Comparison of ENCODE assay signal across 20 cellular contexts in genomic region chr20:32588040-32588439, GRCh38.
"Had no signal": no experiment of that assay in that cellular context is flagged by ENCODE, and none has a peak within 500 bp of the region (broad histone marks: within the 10 kb centered on the region; RNA-seq: fewer than 3 reads in every experiment).

No MANE protein-coding gene starts in this region.

- H3K4me3 ChIP-seq: gastrocnemius medialis, lower lobe of right lung, psoas muscle, skin epidermis, spleen, suprapubic skin, transverse colon, upper lobe of right lung, uterus had no signal

- H3K27me3 ChIP-seq: uterus had no signal

- DNase-seq: effector CD8-positive, alpha-beta T cell; endodermal cell; foreskin fibroblast; gastrocnemius medialis; head of caudate nucleus; left ventricle myocardium superior; lower lobe of right lung; nucleus accumbens; psoas muscle; spleen; stimulated activated CD4-positive, alpha-beta T cell treated with anti-CD3 and anti-CD28 coated beads, Interleukin-4, amount 100 ng/mL, for 4 hours; stimulated activated naive B cell treated with anti-CD40 and anti-IgM and Interleukin-4, amounts not matched to agents 10 μg/mL and 1 μg/mL and 100 μg/mL, for 72 hours; transverse colon; upper lobe of right lung; uterus had no signal

- H3K9me3 Mint-ChIP-seq: dendritic cell treated with granulocyte-macrophage colony-stimulating factor and Interleukin-4, amounts not matched to agents 40 ng/mL and 50 ng/mL, for 4 days; endodermal cell; naive thymus-derived CD8-positive, alpha-beta T cell; stimulated activated naive B cell treated with anti-CD40 and anti-IgM and Interleukin-4, amounts not matched to agents 10 μg/mL and 1 μg/mL and 100 μg/mL, for 72 hours; stimulated activated naive CD8-positive, alpha-beta T cell treated with anti-CD3 and anti-CD28 coated beads, Interleukin-15, Interleukin-2, amounts not matched to agents 100 ng/mL and 50 ng/mL, for 24 hours had no signal

- H3K9me3 ChIP-seq: gastrocnemius medialis, lower lobe of right lung, psoas muscle, spleen, suprapubic skin, transverse colon, upper lobe of right lung, uterus had no signal

- H3K27ac Mint-ChIP-seq: endodermal cell; stimulated activated naive B cell treated with anti-CD40 and anti-IgM and Interleukin-4, amounts not matched to agents 10 μg/mL and 1 μg/mL and 100 μg/mL, for 72 hours; stimulated activated naive CD8-positive, alpha-beta T cell treated with anti-CD3 and anti-CD28 coated beads, Interleukin-15, Interleukin-2, amounts not matched to agents 100 ng/mL and 50 ng/mL, for 24 hours had no signal

- H3K36me3 ChIP-seq: gastrocnemius medialis, lower lobe of right lung, spleen, suprapubic skin, transverse colon, upper lobe of right lung, uterus had no signal

- H3K27me3 Mint-ChIP-seq: naive thymus-derived CD8-positive, alpha-beta T cell had no signal

- H3K36me3 Mint-ChIP-seq: stimulated activated naive B cell treated with anti-CD40 and anti-IgM and Interleukin-4, amounts not matched to agents 10 μg/mL and 1 μg/mL and 100 μg/mL, for 72 hours had no signal

- H3K27ac ChIP-seq: gastrocnemius medialis, lower lobe of right lung, psoas muscle, skin epidermis, spleen, suprapubic skin, transverse colon, upper lobe of right lung, uterus had no signal

- H3K4me1 ChIP-seq: gastrocnemius medialis, psoas muscle, upper lobe of right lung had no signal

- H3K4me3 Mint-ChIP-seq: dendritic cell treated with granulocyte-macrophage colony-stimulating factor and Interleukin-4, amounts not matched to agents 40 ng/mL and 50 ng/mL, for 4 days; endodermal cell; naive thymus-derived CD8-positive, alpha-beta T cell; stimulated activated naive B cell treated with anti-CD40 and anti-IgM and Interleukin-4, amounts not matched to agents 10 μg/mL and 1 μg/mL and 100 μg/mL, for 72 hours; stimulated activated naive CD8-positive, alpha-beta T cell treated with anti-CD3 and anti-CD28 coated beads, Interleukin-15, Interleukin-2, amounts not matched to agents 100 ng/mL and 50 ng/mL, for 24 hours had no signal
